Comparison of ENCODE assay signal across 24 cellular contexts in the genomic region with DNA sequence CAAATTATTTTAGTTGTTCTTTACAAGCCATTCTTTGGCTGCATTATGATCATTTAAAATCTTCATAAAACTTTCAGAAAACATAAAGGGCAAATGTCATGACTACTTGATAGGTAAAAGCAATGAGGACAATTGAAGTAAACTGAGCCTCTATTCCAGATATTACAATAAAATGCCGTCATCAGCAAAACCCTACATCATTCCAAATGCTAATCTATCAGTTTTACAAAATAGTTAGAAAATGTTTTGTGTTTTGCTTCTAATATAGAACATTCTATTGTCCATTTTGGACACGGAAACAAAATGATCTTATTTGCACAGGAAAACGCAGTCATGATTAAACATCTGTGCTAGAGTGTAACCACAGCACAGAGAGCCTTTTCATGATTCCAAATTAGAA.
"Had no signal": no experiment of that assay in that cellular context is flagged by ENCODE, and none has a peak within 500 bp of the region (broad histone marks: within the 10 kb centered on the region; RNA-seq: fewer than 3 reads in every experiment).

No MANE protein-coding gene starts in this region.

- H3K79me2 ChIP-seq: hepatocyte, parathyroid adenoma had no signal

- H3K4me3 ChIP-seq: gastrocnemius medialis, heart left ventricle, hepatocyte, left ventricle myocardium inferior, lower lobe of right lung, prostate gland, skin epidermis, spleen, suprapubic skin, transverse colon, upper lobe of right lung, uterus had no signal

- H2AFZ ChIP-seq: hepatocyte, parathyroid adenoma had no signal

- DNase-seq: effector CD8-positive, alpha-beta T cell; endodermal cell; foreskin fibroblast; gastrocnemius medialis; heart left ventricle; left colon; left ventricle myocardium inferior; lower lobe of right lung; natural killer cell; right cardiac atrium; spleen; stimulated activated CD4-positive, alpha-beta T cell treated with anti-CD3 and anti-CD28 coated beads, Interleukin-4, amount 100 ng/mL, for 4 hours; transverse colon; upper lobe of right lung; uterus had no signal

- ATAC-seq: esophagus mucosa; gastrocnemius medialis; heart left ventricle; left colon; lower lobe of right lung; natural killer cell; right cardiac atrium; stimulated activated memory B cell treated with anti-CD40 and anti-IgM and Interleukin-4, amounts not matched to agents 10 μg/mL and 1 μg/mL and 100 μg/mL, for 72 hours; upper lobe of right lung had no signal

- H3K9me3 ChIP-seq: gastrocnemius medialis, heart left ventricle, left ventricle myocardium inferior, lower lobe of right lung, prostate gland, suprapubic skin, transverse colon, upper lobe of right lung, uterus had no signal

- H3K4me2 ChIP-seq: hepatocyte had no signal

- H3K27ac ChIP-seq: epithelial cell of prostate, gastrocnemius medialis, heart left ventricle, hepatocyte, left ventricle myocardium inferior, lower lobe of right lung, neutrophil, parathyroid adenoma, prostate gland, skin epidermis, spleen, suprapubic skin, transverse colon, upper lobe of right lung, uterus had no signal

- H3K36me3 ChIP-seq: gastrocnemius medialis, heart left ventricle, left ventricle myocardium inferior, lower lobe of right lung, neutrophil, prostate gland, spleen, suprapubic skin, transverse colon, upper lobe of right lung, uterus had no signal

- H3K4me1 ChIP-seq: gastrocnemius medialis, heart left ventricle, left ventricle myocardium inferior, lower lobe of right lung, parathyroid adenoma, prostate gland, spleen, suprapubic skin, transverse colon, upper lobe of right lung, uterus had no signal

- H3K27me3 ChIP-seq: gastrocnemius medialis, heart left ventricle, hepatocyte, neutrophil, spleen, suprapubic skin, transverse colon, upper lobe of right lung, uterus had no signal

- H3K9ac ChIP-seq: parathyroid adenoma had no signal
